ENCODE assay signal across 22 cellular contexts in genomic region chr5:59102437-59102836, GRCh38.
"Had no signal": no experiment of that assay in that cellular context is flagged by ENCODE, and none has a peak within 500 bp of the region (broad histone marks: within the 10 kb centered on the region; RNA-seq: fewer than 3 reads in every experiment).

No MANE protein-coding gene starts in this region.

- H3K27ac Mint-ChIP-seq: activated naive CD4-positive, alpha-beta T cell treated with anti-CD3 and anti-CD28 coated beads, Interleukin-2, amount 50 U/mL, for 72 hours had no signal

- H3K27me3 ChIP-seq: brain microvascular endothelial cell had no signal

- H3K36me3 ChIP-seq: brain microvascular endothelial cell had no signal

- ATAC-seq: Panc1, Right ventricle myocardium inferior, T-cell had no signal

- DNase-seq: activated CD4-positive, alpha-beta T cell treated with anti-CD3 and anti-CD28 coated beads for 48 hours; activated CD4-positive, alpha-beta T cell treated with anti-CD3 and anti-CD28 coated beads, Interleukin-2, amount 50 U/mL, for 48 hours; activated CD4-positive, CD25-positive, alpha-beta regulatory T cell; activated effector memory CD4-positive, alpha-beta T cell treated with Interleukin-2 at 50 U/mL for 16 hours; activated naive CD4-positive, alpha-beta T cell; activated T-cell treated with anti-CD3 and anti-CD28 coated beads for 4 hours; brain microvascular endothelial cell; KBM-7; NCI-H1105 treated with DMSO at 0.1 percent for 48 hours; NCI-H1436 treated with DMSO at 0.1 percent for 48 hours; NCI-H187; NCI-H2081; NCI-H510A treated with DMSO at 0.1 percent for 48 hours; NCI-H69; NK-92 treated with Interleukin-12 subunit alpha and Interleukin-12 subunit beta, amount 100 ng/mL, for 24 hours; OCI-M1; RPMI8226; T-cell had no signal

- H3K4me3 Mint-ChIP-seq: T-cell had no signal

- H3K4me3 ChIP-seq: SK-N-MC had no signal

- H3K27me3 Mint-ChIP-seq: T-cell had no signal

- H3K27ac ChIP-seq: brain microvascular endothelial cell, SK-N-MC had no signal

- H3K36me3 Mint-ChIP-seq: T-cell had no signal
